1 cellular context compared by ENCODE assay signal in genomic region chrX:439236-439635, GRCh38.
TF ChIP-seq lines count a peak whose summit lies in the region.

No MANE protein-coding gene starts in this region.

TF ChIP-seq in H1, 55 proteins besides CTCF, POLR2A, EP300 and RAD21:
- TF ChIP-seq TAF7 (optimal IDR thresholded peaks at IDR 0.05; ENCODE audit: borderline replicate concordance, low read depth, low read length): no peak
- TF ChIP-seq HDAC6 (IDR thresholded peaks at IDR 0.05; ENCODE audit: low read depth, low read length): no peak
- TF ChIP-seq TAF1 (IDR thresholded peaks at IDR 0.05; ENCODE audit: low read depth, low read length): no peak
- no peak for TF ChIP-seq POU5F1 (IDR thresholded peaks at IDR 0.05; ENCODE audit: low read depth, low read length)
- TF ChIP-seq RFX5 (IDR thresholded peaks at IDR 0.05; ENCODE audit: borderline replicate concordance, low read depth, low read length): no peak
- no peak for TF ChIP-seq YY1 (IDR thresholded peaks at IDR 0.05; ENCODE audit: low read depth, low read length)
- no peak for TF ChIP-seq RXRA (IDR thresholded peaks at IDR 0.05; ENCODE audit: insufficient read depth, low read depth, low read length)
- TF ChIP-seq ATF2 (IDR thresholded peaks at IDR 0.05; ENCODE audit: low read length): no peak
- TF ChIP-seq CHD7 (IDR thresholded peaks at IDR 0.05; ENCODE audit: insufficient replicate concordance, low read length): no peak
- TF ChIP-seq KDM5A (IDR thresholded peaks at IDR 0.05; ENCODE audit: low read length): no peak
- no peak for TF ChIP-seq JUND (IDR thresholded peaks at IDR 0.05; ENCODE audit: low read length)
- no peak for TF ChIP-seq CEBPB (IDR thresholded peaks at IDR 0.05; ENCODE audit: low read depth, low read length)
- TF ChIP-seq EZH2 (IDR thresholded peaks at IDR 0.05; ENCODE audit: low read depth, low read length, severe bottlenecking): no peak
- TF ChIP-seq CREB1 (IDR thresholded peaks at IDR 0.05): no peak
- no peak for TF ChIP-seq SIX5 (IDR thresholded peaks at IDR 0.05; ENCODE audit: low read depth, low read length)
- no peak for TF ChIP-seq EGR1 (IDR thresholded peaks at IDR 0.05; ENCODE audit: borderline replicate concordance, low read depth, low read length)
- TF ChIP-seq BRCA1 (IDR thresholded peaks at IDR 0.05; ENCODE audit: low read depth, low read length): no peak
- TF ChIP-seq CBX5 (IDR thresholded peaks at IDR 0.05; ENCODE audit: low read depth, low read length): no peak
- no peak for TF ChIP-seq NRF1 (IDR thresholded peaks at IDR 0.05; ENCODE audit: low read depth, low read length)
TF ChIP-seq in H1: peak in this region for 0.
